Comparison of ENCODE assay signal across 10 cellular contexts in genomic region chr4:46648088-46648744, GRCh38.
A peak's percentile ranks its signal among the peaks of the same experiment; 100 is the strongest.
DNase-seq lines count a peak whose midpoint lies in the region; ATAC-seq, FAIRE-seq and TF ChIP-seq lines count a peak whose summit lies in the region.
"Had no signal": no experiment of that assay in that cellular context is flagged by ENCODE, and none has a peak within 500 bp of the region (broad histone marks: within the 10 kb centered on the region; RNA-seq: fewer than 3 reads in every experiment).

No MANE protein-coding gene starts in this region.

- RAD21 ChIA-PET in GM12878 (lab: Charles Lee; ENCODE audit: unreplicated experiment), result interaction anchor here (0.8 to 3.3 kb wide), 5 partner anchors 319 to 1889 kb away, joined by 3 to 29 read pairs (median 4); no protein-coding TSS in a partner anchor

- ATAC-seq in GM12878, result peak; percentile 99
- no peak for ATAC-seq in T-helper 17 cell
- ATAC-seq in psoas muscle, result no peak
- ATAC-seq: activated T-cell treated with anti-CD3 and anti-CD28 coated beads, Interleukin-2, amount 50 U/mL, for 72 hours had no signal

- SMC1A ChIA-PET in GM12878 (lab: Charles Lee; ENCODE audit: uncharacterized antibody, unreplicated experiment), result interaction anchor here (0.6 to 3.0 kb wide), 11 partner anchors 13 to 1889 kb away, joined by 3 to 17 read pairs (median 3); no protein-coding TSS in a partner anchor

- no peak for TF ChIP-seq POLR2A in GM12878 (IDR thresholded peaks at IDR 0.05; ENCODE audit: low read depth, low read length)

- H3K79me2 ChIP-seq in GM12878 (ENCODE audit: control insufficient read depth, insufficient read depth, low read length) (no peaks in the 10 kb centered on the region), osteoblast (ENCODE audit: insufficient read depth, low read length) (no peaks in the 10 kb centered on the region)

- in situ Hi-C loops in GM12878 (cut with MboI), result no loop called here

- no TSS peak for BruUV-seq in GM12878 (replicated peaks; lab: Mats Ljungman, UMichigan)

- no peak overlapping the region for H3K4me3 Mint-ChIP-seq in T-helper 17 cell
- H3K4me3 Mint-ChIP-seq: activated T-cell treated with anti-CD3 and anti-CD28 coated beads, Interleukin-2, amount 50 U/mL, for 72 hours had no signal

- H3K27me3 Mint-ChIP-seq in T-helper 17 cell, result no peaks in the 10 kb centered on the region

- CTCF ChIA-PET in GM12878 (lab: Yijun Ruan, JAX), result interaction anchor here (0.6 to 2.8 kb wide), 16 partner anchors 18 to 1957 kb away, joined by 3 to 41 read pairs (median 4); no protein-coding TSS in a partner anchor

- no peak for TF ChIP-seq EP300 in GM12878 (IDR thresholded peaks at IDR 0.05; ENCODE audit: borderline replicate concordance in 1 of 2, control insufficient read depth in 1 of 2, low read depth in 2 of 2, low read length in 2 of 2)

- POLR2A ChIA-PET in GM12878 (lab: Charles Lee), result no interaction called here

- H3K4me1 Mint-ChIP-seq in T-helper 17 cell, result no peaks in the 10 kb centered on the region

- no peaks in the 10 kb centered on the region for H3K36me3 Mint-ChIP-seq in T-helper 17 cell (ENCODE audit: low read depth)

- no peak overlapping the region for H3K27ac Mint-ChIP-seq in T-helper 17 cell
- H3K27ac Mint-ChIP-seq: activated T-cell treated with anti-CD3 and anti-CD28 coated beads, Interleukin-2, amount 50 U/mL, for 72 hours had no signal

- H3K4me3 ChIP-seq in HFF-Myc (replicated peaks; ENCODE audit: low read depth, low read length) (no peak overlapping the region), MG63 (no peak overlapping the region), GM12878 (no peak overlapping the region), osteoblast (ENCODE audit: insufficient read depth, low read length) (no peak overlapping the region), psoas muscle (no peak overlapping the region)
- H3K4me3 ChIP-seq: skin epidermis had no signal

- DNase-seq in NCI-H524 (lab: John Stamatoyannopoulos, UW) (peak; percentile 21 to 69), NCI-H524 treated with DMSO at 0.1 percent for 48 hours (lab: John Stamatoyannopoulos, UW) (no peak), HFF-Myc (ENCODE audit: extremely low read depth, low read depth) (no peak), MG63 (peak; percentile 10), GM12878 (ENCODE audit: low read depth, low spot score) (no peak), osteoblast (ENCODE audit: insufficient read length, low spot score, missing footprints) (peak; percentile 19), T-helper 17 cell (no peak), psoas muscle (no peak)

- H3K4me2 ChIP-seq in GM12878 (ENCODE audit: control insufficient read depth, insufficient read depth), result no peak overlapping the region
- no peak overlapping the region for H3K4me2 ChIP-seq in osteoblast (ENCODE audit: insufficient read depth, low read length)

- H3K27me3 ChIP-seq in MG63 (no peaks in the 10 kb centered on the region), GM12878 (replicated peaks in 1 of 2; ENCODE audit: control insufficient read depth in 2 of 2, insufficient read depth in 2 of 2, low read length in 1 of 2) (no peaks in the 10 kb centered on the region), osteoblast (ENCODE audit: insufficient read depth, low read length) (no peaks in the 10 kb centered on the region), psoas muscle (ENCODE audit: insufficient read depth in 3 of 3, low read length in 2 of 3) (no peaks in the 10 kb centered on the region)

- no peak overlapping the region for H3K9ac ChIP-seq in GM12878 (ENCODE audit: control insufficient read depth, insufficient read depth, low read length)

- no peak overlapping the region for H2AFZ ChIP-seq in GM12878 (ENCODE audit: control insufficient read depth, low read depth, low read length)
- H2AFZ ChIP-seq in osteoblast (ENCODE audit: low read length), result no peak overlapping the region

- TF ChIP-seq CTCF in HFF-Myc (IDR thresholded peaks at IDR 0.05; ENCODE audit: low read depth, low read length, missing control alignments) (peak; percentile 28), GM12878 (IDR thresholded peaks at IDR 0.05 in 2 of 3, conservative IDR thresholded peaks at IDR 0.05 in 1 of 3; ENCODE audit: control insufficient read depth in 2 of 3, extremely low read depth in 1 of 3, insufficient read depth in 1 of 3, low read depth in 3 of 3, low read length in 3 of 3) (peak; percentile 66 to 80 (median 75)), osteoblast (IDR thresholded peaks at IDR 0.05; ENCODE audit: extremely low read depth, low read depth, low read length) (no peak), psoas muscle (IDR thresholded peaks at IDR 0.05) (no peak)

- H3K9me3 ChIP-seq in MG63 (no peaks in the 10 kb centered on the region), GM12878 (replicated peaks; ENCODE audit: control insufficient read depth, insufficient read depth, low read length) (no peaks in the 10 kb centered on the region), osteoblast (ENCODE audit: low read depth, low read length) (no peaks in the 10 kb centered on the region), T-helper 17 cell (ENCODE audit: control insufficient read depth, low read length, poor library complexity, severe bottlenecking) (no peaks in the 10 kb centered on the region), psoas muscle (no peaks in the 10 kb centered on the region)

- FAIRE-seq in GM12878 (lab: Jason Lieb, UNC), result peak; percentile 75

- H3K27ac ChIP-seq in GM12878 (ENCODE audit: control insufficient read depth, insufficient read depth), result no peak overlapping the region
- no peak overlapping the region for H3K27ac ChIP-seq in osteoblast (ENCODE audit: low read depth, low read length)
- no peak overlapping the region for H3K27ac ChIP-seq in psoas muscle
- H3K27ac ChIP-seq: skin epidermis had no signal

- WGBS in GM12878 (ENCODE audit: insufficient coverage, insufficient replicate concordance, low lambda C conversion rate, missing lambda C conversion rate), result 0% methylated on average over 2 of the region's 2 CpGs
- WGBS in psoas muscle, 3 donors, result 32 to 42% (median 35%) methylated on average over 2 of the region's 2 CpGs

- H4K20me1 ChIP-seq in GM12878 (ENCODE audit: control insufficient read depth, insufficient read depth), result no peaks in the 10 kb centered on the region
- H4K20me1 ChIP-seq in osteoblast (ENCODE audit: insufficient read depth, low read length), result no peaks in the 10 kb centered on the region

- intact Hi-C loops in GM12878 (cut with micrococcal nuclease; ENCODE audit: unreplicated experiment) (loop anchor here (1.0 to 5.0 kb wide), 2 partner anchors 319 to 1891 kb away; no protein-coding TSS in a partner anchor), psoas muscle (cut with DNase I) (no loop called here)

- peak; percentile 75 for TF ChIP-seq RAD21 in GM12878 (IDR thresholded peaks at IDR 0.05; ENCODE audit: insufficient read depth, low read depth, low read length)

- no peaks in the 10 kb centered on the region for H3K36me3 ChIP-seq in MG63
- no peaks in the 10 kb centered on the region for H3K36me3 ChIP-seq in GM12878 (ENCODE audit: control insufficient read depth in 2 of 2, insufficient read depth in 2 of 2, low read length in 1 of 2)
- H3K36me3 ChIP-seq in osteoblast (ENCODE audit: insufficient read depth, low read length), result no peaks in the 10 kb centered on the region
- no peaks in the 10 kb centered on the region for H3K36me3 ChIP-seq in psoas muscle (ENCODE audit: insufficient read depth in 1 of 2, low read depth in 1 of 2)

- H3K4me1 ChIP-seq in GM12878 (ENCODE audit: control insufficient read depth, insufficient read depth, low read length) (no peaks in the 10 kb centered on the region), osteoblast (ENCODE audit: insufficient read depth, low read length) (no peaks in the 10 kb centered on the region), psoas muscle (no peaks in the 10 kb centered on the region)

TF ChIP-seq in GM12878, 131 proteins besides CTCF, POLR2A, EP300 and RAD21:
- TF ChIP-seq CHD2 (IDR thresholded peaks at IDR 0.05; ENCODE audit: borderline replicate concordance, low read depth, low read length), result no peak
- no peak for TF ChIP-seq KDM1A (IDR thresholded peaks at IDR 0.05; ENCODE audit: borderline replicate concordance)
- TF ChIP-seq SMC3 (IDR thresholded peaks at IDR 0.05; ENCODE audit: borderline replicate concordance, low read length), result peak; percentile 58; the same call in 1 of the 2 replicates
- no peak for TF ChIP-seq ZBED1 (IDR thresholded peaks at IDR 0.05; ENCODE audit: borderline replicate concordance)
- TF ChIP-seq MEF2A (IDR thresholded peaks at IDR 0.05; ENCODE audit: insufficient read depth, low read depth, low read length), result no peak
- no peak for TF ChIP-seq ZZZ3 (IDR thresholded peaks at IDR 0.05; ENCODE audit: control insufficient read depth, insufficient read length, low read depth)

Comparison
In these comparisons a context has a peak if more than half of its experiments do, and no peak if none do; other contexts are left out.
1. DNase-seq: peak in NCI-H524 (2 of 2), MG63 (single experiment) and osteoblast (single experiment); none in NCI-H524 treated with DMSO at 0.1 percent for 48 hours (single experiment), HFF-Myc (single experiment), GM12878 (single experiment), T-helper 17 cell (0 of 3) and psoas muscle (0 of 2).
2. CTCF ChIP-seq: peak in HFF-Myc (single experiment) and GM12878 (3 of 3); none in osteoblast (single experiment) and psoas muscle (single experiment).